Comparison of ENCODE assay signal across 15 cellular contexts in the genomic region with DNA sequence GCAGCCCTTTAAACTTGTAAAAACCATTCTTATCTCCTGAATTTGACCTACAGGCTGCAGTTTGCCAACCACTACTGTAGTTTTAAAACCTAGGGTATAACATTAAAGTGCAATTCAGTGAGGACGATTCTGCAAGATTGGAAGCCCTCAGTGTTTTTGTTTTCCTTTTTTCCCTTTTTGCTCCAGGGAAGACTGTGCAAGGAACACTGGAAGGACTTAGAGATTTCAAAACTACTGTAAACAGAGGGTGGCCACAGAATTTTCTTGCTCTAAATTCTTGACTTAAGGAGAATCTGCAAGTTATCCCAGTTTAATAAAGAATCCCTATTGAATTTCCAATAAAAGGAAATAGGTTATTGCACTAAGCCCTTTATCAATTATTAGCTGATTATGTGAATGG.
"Had no signal": no experiment of that assay in that cellular context is flagged by ENCODE, and none has a peak within 500 bp of the region (broad histone marks: within the 10 kb centered on the region; RNA-seq: fewer than 3 reads in every experiment).

No MANE protein-coding gene starts in this region.

- H3K4me3 ChIP-seq: dorsolateral prefrontal cortex, esophagus muscularis mucosa, left ventricle myocardium inferior, uterus had no signal

- H3K9me3 ChIP-seq: esophagus muscularis mucosa, left ventricle myocardium inferior, uterus had no signal

- H3K27ac Mint-ChIP-seq: activated CD4-positive, alpha-beta memory T cell treated with anti-CD3 and anti-CD28 coated beads, Interleukin-2, amount 10 ng/mL, durations not matched to agents 7 days and 5 days; activated naive CD8-positive, alpha-beta T cell treated with anti-CD3 and anti-CD28 coated beads for 36 hours; stimulated activated naive CD8-positive, alpha-beta T cell treated with anti-CD3 and anti-CD28 coated beads, Interleukin-15, Interleukin-2, amounts not matched to agents 100 ng/mL and 50 ng/mL, for 24 hours had no signal

- FAIRE-seq: frontal cortex, kidney had no signal

- H3K27me3 ChIP-seq: dorsolateral prefrontal cortex, esophagus muscularis mucosa, uterus had no signal

- H3K36me3 ChIP-seq: esophagus muscularis mucosa, left ventricle myocardium inferior, uterus had no signal

- H3K27me3 Mint-ChIP-seq: activated CD4-positive, alpha-beta memory T cell treated with anti-CD3 and anti-CD28 coated beads, Interleukin-2, amount 10 ng/mL, durations not matched to agents 7 days and 5 days; activated naive CD8-positive, alpha-beta T cell treated with anti-CD3 and anti-CD28 coated beads for 36 hours; stimulated activated naive CD8-positive, alpha-beta T cell treated with anti-CD3 and anti-CD28 coated beads, Interleukin-15, Interleukin-2, amounts not matched to agents 100 ng/mL and 50 ng/mL, for 24 hours had no signal

- H3K9me3 Mint-ChIP-seq: activated CD4-positive, alpha-beta memory T cell treated with anti-CD3 and anti-CD28 coated beads, Interleukin-2, amount 10 ng/mL, durations not matched to agents 7 days and 5 days; activated naive CD8-positive, alpha-beta T cell treated with anti-CD3 and anti-CD28 coated beads for 36 hours; stimulated activated naive CD8-positive, alpha-beta T cell treated with anti-CD3 and anti-CD28 coated beads, Interleukin-15, Interleukin-2, amounts not matched to agents 100 ng/mL and 50 ng/mL, for 24 hours had no signal

- H3K4me3 Mint-ChIP-seq: activated CD4-positive, alpha-beta memory T cell treated with anti-CD3 and anti-CD28 coated beads, Interleukin-2, amount 10 ng/mL, durations not matched to agents 7 days and 5 days; activated naive CD8-positive, alpha-beta T cell treated with anti-CD3 and anti-CD28 coated beads for 36 hours; stimulated activated naive CD8-positive, alpha-beta T cell treated with anti-CD3 and anti-CD28 coated beads, Interleukin-15, Interleukin-2, amounts not matched to agents 100 ng/mL and 50 ng/mL, for 24 hours had no signal

- DNase-seq: activated CD4-positive, alpha-beta memory T cell treated with anti-CD3 and anti-CD28 coated beads, Interleukin-2, amount 10 ng/mL, durations not matched to agents 7 days and 5 days; activated gamma-delta T cell; activated naive CD8-positive, alpha-beta T cell treated with anti-CD3 and anti-CD28 coated beads for 36 hours; activated T-cell treated with anti-CD3 and anti-CD28 coated beads, Interleukin-2, amount 50 U/mL, for 48 hours; anterior cingulate cortex; dorsolateral prefrontal cortex; kidney; left ventricle myocardium inferior; stimulated activated CD4-positive, alpha-beta T cell treated with anti-CD3 and anti-CD28 coated beads, Interleukin-4, amount 100 ng/mL, for 1 hour; stimulated activated CD8-positive, alpha-beta memory T cell treated with anti-CD3 and anti-CD28 coated beads, Interleukin-4, amount 100 ng/mL, for 48 hours; T-helper 9 cell; uterus had no signal

- H3K27ac ChIP-seq: left ventricle myocardium inferior, uterus had no signal

- H3K4me1 ChIP-seq: uterus had no signal
